22 cellular contexts compared by ENCODE assay signal in genomic region chr10:21513035-21513434, GRCh38. TPM values are rescaled to one million over a fixed set of nuclear protein-coding genes. Genes with fewer than 3 reads are reported as not detected.
DNase-seq lines count a peak whose midpoint lies in the region; ATAC-seq, FAIRE-seq and TF ChIP-seq lines count a peak whose summit lies in the region.
"Had no signal": no experiment of that assay in that cellular context is flagged by ENCODE, and none has a peak within 500 bp of the region (broad histone marks: within the 10 kb centered on the region; RNA-seq: fewer than 3 reads in every experiment).

No MANE protein-coding gene starts in this region.

- DNase-seq in H1 (ENCODE audit: low read depth in 1 of 2, low spot score in 2 of 2) (no peak), smooth muscle cell (lab: John Stamatoyannopoulos, UW; ENCODE audit: unreplicated experiment) (no peak), HAP-1 (ENCODE audit: low spot score in 2 of 2) (no peak), amniotic stem cell (lab: John Stamatoyannopoulos, UW) (no peak), T1000 (lab: John Stamatoyannopoulos, UW) (no peak)
- DNase-seq: activated CD4-positive, alpha-beta memory T cell treated with anti-CD3 and anti-CD28 coated beads, Interleukin-2, amount 10 ng/mL, durations not matched to agents 7 days and 5 days; activated CD4-positive, CD25-positive, alpha-beta regulatory T cell treated with anti-CD3 and anti-CD28 coated beads, Interleukin-2, amount 50 U/mL, for 72 hours; activated effector memory CD4-positive, alpha-beta T cell treated with Interleukin-2 at 50 U/mL for 16 hours; activated naive CD8-positive, alpha-beta T cell treated with anti-CD3 and anti-CD28 coated beads, Interleukin-2, amount 10 ng/mL, durations not matched to agents 7 days and 5 days; activated T-cell treated with anti-CD3 and anti-CD28 coated beads for 4 hours; brain microvascular endothelial cell; effector memory CD4-positive, alpha-beta T cell; esophagus squamous epithelium; kidney glomerular epithelial cell; NCI-H1930; NCI-H526 treated with DMSO at 0.1 percent for 48 hours; T-cell; tibial artery had no signal

- H3K79me2 ChIP-seq in H1 (ENCODE audit: control insufficient read depth in 1 of 2, insufficient read depth in 2 of 2, low read length in 2 of 2) (peaks cover 0 to 57% of the 10 kb centered on the region in 2 experiments; a peak in 3 of 4 replicates), smooth muscle cell (ENCODE audit: low read depth) (peaks cover 87% of the 10 kb centered on the region)

- peak overlapping the region; percentile 46 for H4K5ac ChIP-seq in H1 (ENCODE audit: insufficient read length, low read depth, low read length)

- no peak overlapping the region for H2BK12ac ChIP-seq in H1 (ENCODE audit: low read depth, low read length)

- POLR2A ChIA-PET in H1 (lab: Charles Lee; ENCODE audit: partially characterized antibody) = interaction anchor here (1.0 to 17.3 kb wide), 4 partner anchors 10 to 20 kb away, joined by 4 to 352 read pairs (median 235); partner anchors contain the start of gene SKIDA1

- no peak overlapping the region for H2BK5ac ChIP-seq in H1 (ENCODE audit: low read depth, low read length)

- no peak overlapping the region for H3K14ac ChIP-seq in H1 (ENCODE audit: insufficient read length)

- peaks cover 10% of the 10 kb centered on the region for H3F3A ChIP-seq in smooth muscle cell (ENCODE audit: low read depth)

- in situ Hi-C loops in HAP-1 (cut with MboI; ENCODE audit: low sequenced_read_pairs) = no loop called here

- H3K4ac ChIP-seq in H1 (replicated peaks; ENCODE audit: insufficient read length, low read depth, low read length) = no peak overlapping the region

- H3K18ac ChIP-seq in H1 (ENCODE audit: extremely low read depth, low read length) = no peak overlapping the region

- TF ChIP-seq CTCF in H1 (IDR thresholded peaks at IDR 0.05; ENCODE audit: control extremely low read depth in 1 of 3, insufficient read depth in 1 of 3, low read depth in 1 of 3, low read length in 3 of 3) (no peak), smooth muscle cell (IDR thresholded peaks at IDR 0.05; ENCODE audit: borderline replicate concordance, insufficient read depth, poor library complexity, severe bottlenecking) (no peak)

- H3K4me3 ChIP-seq in HUES48 (ENCODE audit: low read depth, low read length) = peak overlapping the region; percentile 57
- H3K4me3 ChIP-seq in H1 (ENCODE audit: extremely low read depth in 1 of 4, insufficient read depth in 2 of 4, low read depth in 3 of 4, low read length in 4 of 4) = peak overlapping the region in 2 of 4 experiments; percentile 22 to 69; a peak in 5 of 8 replicates
- peak overlapping the region; percentile 56 for H3K4me3 ChIP-seq in mesodermal cell (ENCODE audit: extremely low read depth, insufficient read depth, low read length, poor library complexity, severe bottlenecking)
- peak overlapping the region; percentile 61 for H3K4me3 ChIP-seq in smooth muscle cell
- H3K4me3 ChIP-seq in HAP-1 = no peak overlapping the region
- H3K4me3 ChIP-seq: esophagus squamous epithelium, tibial artery had no signal

- H3K4me2 ChIP-seq in H1 (ENCODE audit: insufficient read depth in 1 of 2, low read depth in 2 of 2, low read length in 2 of 2) = peak overlapping the region; percentile 39 to 100; a peak in 3 of 4 replicates
- peak overlapping the region; percentile 98 for H3K4me2 ChIP-seq in smooth muscle cell

- no peak overlapping the region for H2BK15ac ChIP-seq in H1 (ENCODE audit: low read length)

- H3K23me2 ChIP-seq in H1 (ENCODE audit: low read depth, low read length) = peaks cover 29% of the 10 kb centered on the region

- 91% methylated on average over 1 of the region's 1 CpG; no CpG with 5 or more reads in 1 of the 2 experiments for WGBS in H1 (ENCODE audit: extremely low coverage in 1 of 2, insufficient coverage in 1 of 2, insufficient read length in 1 of 2, insufficient replicate concordance in 2 of 2, low coverage in 1 of 2, low lambda C conversion rate in 2 of 2, missing lambda C conversion rate in 1 of 2), 2 experiments
- WGBS in mesodermal cell (ENCODE audit: insufficient coverage in 2 of 2), 2 experiments = no CpG with 5 or more reads among the region's 1 CpG
- WGBS in smooth muscle cell (ENCODE audit: low lambda C conversion rate) = 59% methylated on average over 1 of the region's 1 CpG

- TF ChIP-seq POLR2A in H1 (IDR thresholded peaks at IDR 0.05; ENCODE audit: control extremely low read depth in 1 of 2, low read depth in 2 of 2, low read length in 2 of 2) (no peak), GM18505 (IDR thresholded peaks at IDR 0.05; ENCODE audit: borderline replicate concordance, extremely low read depth, insufficient read depth, insufficient read length) (no peak)

- no peak overlapping the region for H2BK20ac ChIP-seq in H1 (ENCODE audit: low read length)

- no peak for FAIRE-seq in H1 (lab: Jason Lieb, UNC)
- FAIRE-seq: RCC 7860 had no signal

- H4K8ac ChIP-seq in H1 (ENCODE audit: extremely low read depth, insufficient read depth, low read length) = no peak overlapping the region

- H3K56ac ChIP-seq in H1 (replicated peaks; ENCODE audit: insufficient read length, low read depth, low read length) = no peak overlapping the region

- ATAC-seq in GM18505 (IDR thresholded peaks at IDR 0.05; ENCODE audit: unreplicated experiment) = no peak
- ATAC-seq: T-cell had no signal

- no peak for TF ChIP-seq EP300 in H1 (IDR thresholded peaks at IDR 0.05; ENCODE audit: borderline replicate concordance in 1 of 2, low read depth in 2 of 2, low read length in 2 of 2)

- H3K79me1 ChIP-seq in H1 (ENCODE audit: low read depth, low read length) = no peaks in the 10 kb centered on the region

- no peak overlapping the region for H4K91ac ChIP-seq in H1 (replicated peaks; ENCODE audit: insufficient read length, low read length)

- H2AFZ ChIP-seq in H1 (ENCODE audit: low read length) (no peak overlapping the region), smooth muscle cell (ENCODE audit: low read depth) (peak overlapping the region; percentile 73)

- CTCF ChIA-PET in H1 (lab: Charles Lee; ENCODE audit: partially characterized antibody) = interaction anchor here (4.2 kb wide), 1 partner anchor 18 kb away, joined by 24 read pairs; no protein-coding TSS in a partner anchor

- TF ChIP-seq RAD21 in H1 (IDR thresholded peaks at IDR 0.05 in 1 of 2, conservative IDR thresholded peaks at IDR 0.05 in 1 of 2; ENCODE audit: low read depth in 2 of 2, low read length in 2 of 2) = no peak

- H4K20me1 ChIP-seq in H1 (replicated peaks in 1 of 2; ENCODE audit: control insufficient read depth in 1 of 2, insufficient read depth in 2 of 2, low read length in 2 of 2) (peaks cover 0 to 2% of the 10 kb centered on the region in 2 experiments), smooth muscle cell (ENCODE audit: low read depth) (no peaks in the 10 kb centered on the region)

- H3K27ac ChIP-seq in HUES48 (ENCODE audit: low read depth, low read length) (peak overlapping the region; percentile 99), H1 (ENCODE audit: low read depth, low read length) (no peak overlapping the region), mesodermal cell (ENCODE audit: low read depth, low read length, severe bottlenecking) (no peak overlapping the region), smooth muscle cell (ENCODE audit: low read depth) (peak overlapping the region; percentile 84)
- H3K27ac ChIP-seq: brain microvascular endothelial cell, esophagus squamous epithelium, tibial artery had no signal

- H3K23ac ChIP-seq in H1 (ENCODE audit: insufficient read length) = no peak overlapping the region

- no peak overlapping the region for H2AK5ac ChIP-seq in H1 (ENCODE audit: low read depth, low read length)

- peaks cover 62% of the 10 kb centered on the region for H3K4me1 ChIP-seq in HUES48 (ENCODE audit: control insufficient read depth, insufficient read depth, low read length)
- peaks cover 3 to 34% (median 18%) of the 10 kb centered on the region in 4 experiments; a peak in 6 of 7 replicates for H3K4me1 ChIP-seq in H1 (replicated peaks in 1 of 4; ENCODE audit: control insufficient read depth in 3 of 4, insufficient read depth in 4 of 4, low read length in 3 of 4)
- peaks cover 34% of the 10 kb centered on the region for H3K4me1 ChIP-seq in mesodermal cell (ENCODE audit: control insufficient read depth, insufficient read depth, low read length, poor library complexity, severe bottlenecking)
- H3K4me1 ChIP-seq in smooth muscle cell (ENCODE audit: low read depth) = peaks cover 62% of the 10 kb centered on the region
- peaks cover 38% of the 10 kb centered on the region for H3K4me1 ChIP-seq in HAP-1

- no peak overlapping the region for H2BK120ac ChIP-seq in H1 (replicated peaks; ENCODE audit: low read depth, low read length)

- H3K9ac ChIP-seq in HUES48 (ENCODE audit: low read depth, low read length) (no peak overlapping the region), H1 (replicated peaks in 1 of 4; ENCODE audit: extremely low read depth in 1 of 4, low read depth in 3 of 4, low read length in 3 of 4) (no peak overlapping the region), smooth muscle cell (ENCODE audit: low read depth) (peak overlapping the region; percentile 84)

- H3K36me3 ChIP-seq in HUES48 (ENCODE audit: control insufficient read depth, insufficient read depth, low read length) (no peaks in the 10 kb centered on the region), H1 (ENCODE audit: control insufficient read depth in 2 of 4, insufficient read depth in 4 of 4, low read length in 3 of 4) (no peaks in the 10 kb centered on the region), mesodermal cell (ENCODE audit: control insufficient read depth, insufficient read depth, low read length) (no peaks in the 10 kb centered on the region), smooth muscle cell (ENCODE audit: low read depth) (no peaks in the 10 kb centered on the region), HAP-1 (replicated peaks) (no peaks in the 10 kb centered on the region)
- H3K36me3 ChIP-seq: brain microvascular endothelial cell, esophagus squamous epithelium, tibial artery had no signal

- H3K9me3 ChIP-seq in HUES48 (ENCODE audit: control insufficient read depth, insufficient read depth, low read length) = no peaks in the 10 kb centered on the region
- no peaks in the 10 kb centered on the region for H3K9me3 ChIP-seq in H1 (ENCODE audit: insufficient read depth in 2 of 2, low read depth in 1 of 2, low read length in 1 of 2)
- no peaks in the 10 kb centered on the region for H3K9me3 ChIP-seq in mesodermal cell (ENCODE audit: control insufficient read depth, low read length)
- no peaks in the 10 kb centered on the region for H3K9me3 ChIP-seq in smooth muscle cell (replicated peaks; ENCODE audit: low read depth)
- H3K9me3 ChIP-seq in HAP-1 = no peaks in the 10 kb centered on the region
- H3K9me3 ChIP-seq: esophagus squamous epithelium, tibial artery had no signal

- H3K27me3 ChIP-seq in HUES48 (ENCODE audit: control insufficient read depth, insufficient read depth, low read length) (peaks cover 31% of the 10 kb centered on the region), H1 (replicated peaks in 1 of 4; ENCODE audit: control insufficient read depth in 3 of 4, extremely low read depth in 1 of 4, insufficient read depth in 3 of 4, low read length in 3 of 4) (no peaks in the 10 kb centered on the region; a peak in 2 of 7 replicates), smooth muscle cell (ENCODE audit: low read depth) (no peaks in the 10 kb centered on the region), HAP-1 (ENCODE audit: low read depth) (no peaks in the 10 kb centered on the region)
- H3K27me3 ChIP-seq: brain microvascular endothelial cell had no signal

RNA-seq across cellular contexts. Expression of gene SKIDA1, which starts 12.4 kb away (rescaled TPM):
- total RNA-seq in H1 (2021; fragmentation: NEBNext Ultra II Directional; extraction: Animal tissue kit (Norgen Biotek cat#: 25700)) = 8.0 and 8.2 TPM in 2 replicates
- polyA plus RNA-seq in H1 (2011; rRNA removed) (1.5 and 2.2 TPM in 2 replicates), smooth muscle cell (0.50 and 0.53 TPM in 2 replicates)
- polyA plus RNA-seq in H1 (2011; cell fraction: cytosol; rRNA removed) = 2.5 TPM
- polyA plus RNA-seq in H1 (2011; cell fraction: nucleus; rRNA removed) = 2.5 TPM
- 4.3 to 6.0 TPM (median 4.5 TPM) in 4 replicates for polyA plus RNA-seq in H1 (2012, experiment 1 of 2)
- 1.7 TPM for polyA plus RNA-seq in H1 (2012, experiment 2 of 2)
- polyA plus RNA-seq in H1 (2013, experiment 1 of 2) = 2.1 TPM
- polyA plus RNA-seq in H1 (2013, experiment 2 of 2) = 1.8 TPM
- polyA minus RNA-seq in H1 (2011; rRNA and poly(A)+ RNA removed) = 3.4 and 4.2 TPM in 2 replicates
- 5.3 TPM for polyA minus RNA-seq in H1 (2011; cell fraction: cytosol; rRNA and poly(A)+ RNA removed)
- 4.9 TPM for polyA minus RNA-seq in H1 (2011; cell fraction: nucleus; rRNA and poly(A)+ RNA removed)
- polyA plus RNA-seq in mesodermal cell (2013, experiment 1 of 2) = 11.4 TPM
- 10.3 TPM for polyA plus RNA-seq in mesodermal cell (2013, experiment 2 of 2)
- 1.2 and 1.8 TPM in 2 replicates for total RNA-seq in smooth muscle cell

RNA-seq across cellular contexts. Expression of gene MLLT10, which starts 21.0 kb away (rescaled TPM):
- 53.1 and 56.9 TPM in 2 replicates for total RNA-seq in H1 (2021; fragmentation: NEBNext Ultra II Directional; extraction: Animal tissue kit (Norgen Biotek cat#: 25700))
- 36.1 and 62.1 TPM in 2 replicates for polyA plus RNA-seq in H1 (2011; rRNA removed)
- 51.8 TPM for polyA plus RNA-seq in H1 (2011; cell fraction: cytosol; rRNA removed)
- polyA plus RNA-seq in H1 (2011; cell fraction: nucleus; rRNA removed) = 65.3 TPM
- polyA plus RNA-seq in H1 (2012, experiment 1 of 2) = 34.7 to 47.4 TPM (median 38.7 TPM) in 4 replicates
- polyA plus RNA-seq in H1 (2012, experiment 2 of 2) = 7.2 TPM
- 28.1 TPM for polyA plus RNA-seq in H1 (2013, experiment 1 of 2)
- polyA plus RNA-seq in H1 (2013, experiment 2 of 2) = 31.0 TPM
- polyA minus RNA-seq in H1 (2011; rRNA and poly(A)+ RNA removed) = 123 and 154 TPM in 2 replicates
- polyA minus RNA-seq in H1 (2011; cell fraction: cytosol; rRNA and poly(A)+ RNA removed) = 34.3 TPM
- 116 TPM for polyA minus RNA-seq in H1 (2011; cell fraction: nucleus; rRNA and poly(A)+ RNA removed)
- 45.1 TPM for polyA plus RNA-seq in mesodermal cell (2013, experiment 1 of 2)
- polyA plus RNA-seq in mesodermal cell (2013, experiment 2 of 2) = 40.1 TPM
- 43.6 and 44.6 TPM in 2 replicates for total RNA-seq in smooth muscle cell
- 6.8 and 10.8 TPM in 2 replicates for polyA plus RNA-seq in smooth muscle cell

Comparison
In these comparisons a context has a peak if more than half of its experiments do, and no peak if none do; other contexts are left out.
1. H3K27ac ChIP-seq: peak in HUES48 (single experiment) and smooth muscle cell (single experiment); none in H1 (single experiment) and mesodermal cell (single experiment).